Comparison of ENCODE assay signal across 18 cellular contexts in genomic region chr12:6750506-6750905, GRCh38. TPM values are rescaled to one million over a fixed set of nuclear protein-coding genes. Genes with fewer than 3 reads are reported as not detected.
DNase-seq lines count a peak whose midpoint lies in the region; ATAC-seq and TF ChIP-seq lines count a peak whose summit lies in the region.
"Had no signal": no experiment of that assay in that cellular context is flagged by ENCODE, and none has a peak within 500 bp of the region (broad histone marks: within the 10 kb centered on the region; RNA-seq: fewer than 3 reads in every experiment).

No MANE protein-coding gene starts in this region.

- DNase-seq in activated CD8-positive, alpha-beta T cell treated with anti-CD3 and anti-CD28 coated beads, Interleukin-2, amount 10 ng/mL, durations not matched to agents 7 days and 5 days: no peak
- no peak for DNase-seq in activated CD8-positive, alpha-beta T cell treated with anti-CD3 and anti-CD28 coated beads for 36 hours
- DNase-seq in Karpas-422 (no peak), SHP77 (lab: John Stamatoyannopoulos, UW) (no peak), testis (no peak), NCI-H510A (lab: John Stamatoyannopoulos, UW) (no peak)
- DNase-seq: COR-L47, DMS53, MV-4-11, NCI-H1436, NCI-H2081, NCI-H524, Peyer's patch had no signal

- no peaks in the 10 kb centered on the region for H3K9me3 Mint-ChIP-seq in activated CD8-positive, alpha-beta T cell treated with anti-CD3 and anti-CD28 coated beads, Interleukin-2, amount 10 ng/mL, durations not matched to agents 7 days and 5 days (ENCODE audit: insufficient read depth)
- H3K9me3 Mint-ChIP-seq in activated CD8-positive, alpha-beta T cell treated with anti-CD3 and anti-CD28 coated beads for 36 hours: no peaks in the 10 kb centered on the region
- H3K9me3 Mint-ChIP-seq in brain: peaks cover 0 to 4% (median 0%) of the 10 kb centered on the region in 5 experiments
- no peaks in the 10 kb centered on the region for H3K9me3 Mint-ChIP-seq in nephron

- H3K27me3 ChIP-seq in Karpas-422 (ENCODE audit: low read length) (no peaks in the 10 kb centered on the region), testis (no peaks in the 10 kb centered on the region)
- H3K27me3 ChIP-seq: BLaER1 treated with 17β-estradiol and CSF1 and Interleukin-3, amounts not matched to agents 10 nM and 100 nM; Peyer's patch had no signal

- H3K36me3 ChIP-seq in Karpas-422 (ENCODE audit: insufficient read depth, low read length) (peaks cover 18% of the 10 kb centered on the region), testis (ENCODE audit: low read depth, missing control alignments) (no peaks in the 10 kb centered on the region)

- POLR2A ChIA-PET in activated CD8-positive, alpha-beta T cell treated with anti-CD3 and anti-CD28 coated beads, Interleukin-2, amount 10 ng/mL, durations not matched to agents 7 days and 5 days (lab: Charles Lee): no interaction called here
- POLR2A ChIA-PET in activated CD8-positive, alpha-beta T cell treated with anti-CD3 and anti-CD28 coated beads for 36 hours (lab: Charles Lee): interaction anchor here (0.6 kb wide), 1 partner anchor 74 kb away, joined by 3 read pairs; no protein-coding TSS in a partner anchor

- H3K9me3 ChIP-seq in Karpas-422 (ENCODE audit: low read length) (no peaks in the 10 kb centered on the region), testis (no peaks in the 10 kb centered on the region)
- H3K9me3 ChIP-seq: BLaER1 treated with 17β-estradiol and CSF1 and Interleukin-3, amounts not matched to agents 10 nM and 100 nM; HAP-1; Peyer's patch had no signal

- H3K4me2 ChIP-seq in Karpas-422 (ENCODE audit: low read depth, low read length, poor library complexity, severe bottlenecking): no peak overlapping the region

- intact Hi-C loops in activated CD8-positive, alpha-beta T cell treated with anti-CD3 and anti-CD28 coated beads for 36 hours (cut with micrococcal nuclease): loop anchor here (5.0 kb wide), 1 partner anchor 77 kb away; the partner anchor contains the start of gene P3H3
- intact Hi-C loops in testis (cut with DNase I; ENCODE audit: low total_unique reads): no loop called here

- no peak overlapping the region for H3K4me3 Mint-ChIP-seq in activated CD8-positive, alpha-beta T cell treated with anti-CD3 and anti-CD28 coated beads, Interleukin-2, amount 10 ng/mL, durations not matched to agents 7 days and 5 days
- no peak overlapping the region for H3K4me3 Mint-ChIP-seq in activated CD8-positive, alpha-beta T cell treated with anti-CD3 and anti-CD28 coated beads for 36 hours
- H3K4me3 Mint-ChIP-seq in brain (peak overlapping the region in 4 of 5 experiments; percentile 62 to 98 (median 83)), nephron (peak overlapping the region; percentile 33 to 62 (median 35))

- peaks cover 8% of the 10 kb centered on the region for H4K20me1 ChIP-seq in Karpas-422 (ENCODE audit: insufficient read depth, low read depth, low read length)

- peaks cover 36% of the 10 kb centered on the region for H3K4me1 Mint-ChIP-seq in activated CD8-positive, alpha-beta T cell treated with anti-CD3 and anti-CD28 coated beads, Interleukin-2, amount 10 ng/mL, durations not matched to agents 7 days and 5 days (ENCODE audit: low read depth)
- H3K4me1 Mint-ChIP-seq in activated CD8-positive, alpha-beta T cell treated with anti-CD3 and anti-CD28 coated beads for 36 hours (ENCODE audit: low read depth): peaks cover 29% of the 10 kb centered on the region
- peaks cover 39% of the 10 kb centered on the region for H3K4me1 Mint-ChIP-seq in brain
- H3K4me1 Mint-ChIP-seq in nephron: peaks cover 26% of the 10 kb centered on the region

- no peak for TF ChIP-seq POLR2A in testis (IDR thresholded peaks at IDR 0.05)

- WGBS in testis, 2 donors: 86 to 88% methylated on average over 4 of the region's 4 CpGs

- peaks cover 47% of the 10 kb centered on the region for H3K36me3 Mint-ChIP-seq in activated CD8-positive, alpha-beta T cell treated with anti-CD3 and anti-CD28 coated beads, Interleukin-2, amount 10 ng/mL, durations not matched to agents 7 days and 5 days (ENCODE audit: low read depth)
- peaks cover 45% of the 10 kb centered on the region for H3K36me3 Mint-ChIP-seq in activated CD8-positive, alpha-beta T cell treated with anti-CD3 and anti-CD28 coated beads for 36 hours (ENCODE audit: low read depth)
- H3K36me3 Mint-ChIP-seq in brain: peaks cover 53% of the 10 kb centered on the region
- peaks cover 56% of the 10 kb centered on the region for H3K36me3 Mint-ChIP-seq in nephron (ENCODE audit: low read depth)

- no peak overlapping the region for H3K27ac ChIP-seq in Karpas-422 (ENCODE audit: low read length)
- H3K27ac ChIP-seq in testis: no peak overlapping the region
- H3K27ac ChIP-seq: BLaER1 treated with 17β-estradiol and CSF1 and Interleukin-3, amounts not matched to agents 10 nM and 100 nM; Peyer's patch had no signal

- H3K4me1 ChIP-seq in Karpas-422 (ENCODE audit: low read length): peaks cover 30% of the 10 kb centered on the region
- peaks cover 13% of the 10 kb centered on the region for H3K4me1 ChIP-seq in testis

- ATAC-seq in activated CD8-positive, alpha-beta T cell treated with anti-CD3 and anti-CD28 coated beads, Interleukin-2, amount 10 ng/mL, durations not matched to agents 7 days and 5 days: no peak
- ATAC-seq in activated CD8-positive, alpha-beta T cell treated with anti-CD3 and anti-CD28 coated beads for 36 hours: no peak

- no peaks in the 10 kb centered on the region for H3K9me2 ChIP-seq in Karpas-422 (replicated peaks; ENCODE audit: insufficient read depth, low read length)

- H2AFZ ChIP-seq in Karpas-422 (ENCODE audit: low read length): no peak overlapping the region

- peaks cover 17% of the 10 kb centered on the region for H3K79me2 ChIP-seq in Karpas-422 (ENCODE audit: low read length)

- no peak for TF ChIP-seq CTCF in activated CD8-positive, alpha-beta T cell treated with anti-CD3 and anti-CD28 coated beads for 36 hours (IDR thresholded peaks at IDR 0.05)
- no peak for TF ChIP-seq CTCF in brain (conservative IDR thresholded peaks at IDR 0.05)
- TF ChIP-seq CTCF in nephron (IDR thresholded peaks at IDR 0.05; ENCODE audit: unreplicated experiment in 3 of 3): no peak
- TF ChIP-seq CTCF in testis (IDR thresholded peaks at IDR 0.05): no peak

- peak overlapping the region; percentile 37 for H3K27ac Mint-ChIP-seq in activated CD8-positive, alpha-beta T cell treated with anti-CD3 and anti-CD28 coated beads, Interleukin-2, amount 10 ng/mL, durations not matched to agents 7 days and 5 days
- H3K27ac Mint-ChIP-seq in activated CD8-positive, alpha-beta T cell treated with anti-CD3 and anti-CD28 coated beads for 36 hours: no peak overlapping the region
- H3K27ac Mint-ChIP-seq in brain: peak overlapping the region in 2 of 5 experiments; percentile 55 to 100
- no peak overlapping the region for H3K27ac Mint-ChIP-seq in nephron

- no peak overlapping the region for H3K4me3 ChIP-seq in Karpas-422 (ENCODE audit: low read length)
- H3K4me3 ChIP-seq in testis: no peak overlapping the region
- H3K4me3 ChIP-seq: BLaER1 treated with 17β-estradiol and CSF1 and Interleukin-3, amounts not matched to agents 10 nM and 100 nM; HAP-1; Peyer's patch had no signal

- H3K9ac ChIP-seq in Karpas-422 (ENCODE audit: low read length): 0 out of 2 replicates have a peak overlapping the region, but pooled peaks have one; percentile 1

- no peaks in the 10 kb centered on the region for H3K27me3 Mint-ChIP-seq in activated CD8-positive, alpha-beta T cell treated with anti-CD3 and anti-CD28 coated beads, Interleukin-2, amount 10 ng/mL, durations not matched to agents 7 days and 5 days (ENCODE audit: low read depth)
- H3K27me3 Mint-ChIP-seq in activated CD8-positive, alpha-beta T cell treated with anti-CD3 and anti-CD28 coated beads for 36 hours: no peaks in the 10 kb centered on the region
- H3K27me3 Mint-ChIP-seq in brain: peaks cover 8% of the 10 kb centered on the region
- no peaks in the 10 kb centered on the region for H3K27me3 Mint-ChIP-seq in nephron (ENCODE audit: low read depth)

- CTCF ChIA-PET in activated CD8-positive, alpha-beta T cell treated with anti-CD3 and anti-CD28 coated beads, Interleukin-2, amount 10 ng/mL, durations not matched to agents 7 days and 5 days (lab: Charles Lee): interaction anchor here (0.7 to 0.8 kb wide), 2 partner anchors 28 to 86 kb away, joined by 3 read pairs; no protein-coding TSS in a partner anchor
- CTCF ChIA-PET in activated CD8-positive, alpha-beta T cell treated with anti-CD3 and anti-CD28 coated beads for 36 hours (lab: Charles Lee): interaction anchor here (5.5 to 16.4 kb wide), 2 partner anchors 30 to 78 kb away, joined by 117 to 341 read pairs; partner anchors contain the start of genes GPR162 and P3H3

RNA-seq across cellular contexts. Expression of gene MLF2, which starts 2.4 kb away (rescaled TPM):
- total RNA-seq in activated CD8-positive, alpha-beta T cell treated with anti-CD3 and anti-CD28 coated beads, Interleukin-2, amount 10 ng/mL, durations not matched to agents 7 days and 5 days: 100 to 1,000 TPM; 109 to 113 TPM
- total RNA-seq in activated CD8-positive, alpha-beta T cell treated with anti-CD3 and anti-CD28 coated beads for 36 hours: 100 to 1,000 TPM; 149 to 151 TPM
- 183 and 263 TPM in 2 replicates for total RNA-seq in Karpas-422 (2014; rRNA removed; shearing (Covaris generic); ENCODE audit: low replicate concordance)
- polyA plus RNA-seq in brain (ENCODE audit: insufficient read depth, low read depth, low replicate concordance) (293 TPM), testis (ENCODE audit: insufficient read depth, low read depth, low replicate concordance) (177 TPM)
- total RNA-seq in testis: 100 to 1,000 TPM; 211 to 242 TPM

RNA-seq across cellular contexts. Expression of gene PTMS, which starts 15.7 kb away (rescaled TPM):
- total RNA-seq in activated CD8-positive, alpha-beta T cell treated with anti-CD3 and anti-CD28 coated beads, Interleukin-2, amount 10 ng/mL, durations not matched to agents 7 days and 5 days: 10 to 100 TPM; 42.9 to 47.4 TPM
- 10 to 100 TPM; 78.6 TPM for total RNA-seq in activated CD8-positive, alpha-beta T cell treated with anti-CD3 and anti-CD28 coated beads for 36 hours
- 5.0 and 7.3 TPM in 2 replicates for total RNA-seq in Karpas-422 (2014; rRNA removed; shearing (Covaris generic); ENCODE audit: low replicate concordance)
- polyA plus RNA-seq in brain (ENCODE audit: insufficient read depth, low read depth, low replicate concordance) (1,278 TPM), testis (ENCODE audit: insufficient read depth, low read depth, low replicate concordance) (185 TPM)
- 10 to 100 TPM; 53.4 to 64.3 TPM for total RNA-seq in testis

RNA-seq across cellular contexts. Expression of gene LAG3, which starts 21.8 kb away (rescaled TPM):
- 10 to 100 TPM; 43.0 to 45.2 TPM for total RNA-seq in activated CD8-positive, alpha-beta T cell treated with anti-CD3 and anti-CD28 coated beads, Interleukin-2, amount 10 ng/mL, durations not matched to agents 7 days and 5 days
- 100 to 1,000 TPM; 264 to 268 TPM for total RNA-seq in activated CD8-positive, alpha-beta T cell treated with anti-CD3 and anti-CD28 coated beads for 36 hours
- total RNA-seq in Karpas-422 (2014; rRNA removed; shearing (Covaris generic); ENCODE audit: low replicate concordance): 0.22 and 0.32 TPM in 2 replicates
- 0.81 TPM for polyA plus RNA-seq in brain (ENCODE audit: insufficient read depth, low read depth, low replicate concordance)
- total RNA-seq in testis: 1 to 10 TPM; 4.1 to 7.1 TPM
- polyA plus RNA-seq in testis (ENCODE audit: insufficient read depth, low read depth, low replicate concordance): 6.3 TPM
- total RNA-seq: A172 had no signal

RNA-seq across cellular contexts. Expression of gene COPS7A, which starts 26.7 kb away (rescaled TPM):
- total RNA-seq in activated CD8-positive, alpha-beta T cell treated with anti-CD3 and anti-CD28 coated beads, Interleukin-2, amount 10 ng/mL, durations not matched to agents 7 days and 5 days: 10 to 100 TPM; 26.9 to 29.7 TPM
- 10 to 100 TPM; 35.9 to 38.8 TPM for total RNA-seq in activated CD8-positive, alpha-beta T cell treated with anti-CD3 and anti-CD28 coated beads for 36 hours
- total RNA-seq in Karpas-422 (2014; rRNA removed; shearing (Covaris generic); ENCODE audit: low replicate concordance): 39.2 and 42.9 TPM in 2 replicates
- polyA plus RNA-seq in brain (ENCODE audit: insufficient read depth, low read depth, low replicate concordance) (77.8 TPM), testis (ENCODE audit: insufficient read depth, low read depth, low replicate concordance) (69.4 TPM)
- 10 to 100 TPM; 68.3 to 82.4 TPM for total RNA-seq in testis

RNA-seq across cellular contexts. Expression of gene CD4, which starts 38.8 kb away (rescaled TPM):
- 1 to 10 TPM in 1 of 2 experiments, under 1 TPM in 1; 0.90 to 1.6 TPM for total RNA-seq in activated CD8-positive, alpha-beta T cell treated with anti-CD3 and anti-CD28 coated beads, Interleukin-2, amount 10 ng/mL, durations not matched to agents 7 days and 5 days
- 10 to 100 TPM; 11.1 to 14.1 TPM for total RNA-seq in activated CD8-positive, alpha-beta T cell treated with anti-CD3 and anti-CD28 coated beads for 36 hours
- total RNA-seq in Karpas-422 (2014; rRNA removed; shearing (Covaris generic); ENCODE audit: low replicate concordance): not detected in 2 replicates
- polyA plus RNA-seq in brain (ENCODE audit: insufficient read depth, low read depth, low replicate concordance) (13.7 TPM), testis (ENCODE audit: insufficient read depth, low read depth, low replicate concordance) (22.2 TPM)
- total RNA-seq in testis: 1 to 10 TPM; 2.0 to 4.5 TPM
- total RNA-seq: A172 had no signal

Comparison
In these comparisons a context has a peak if more than half of its experiments do, and no peak if none do; other contexts are left out.
1. RNA of gene LAG3, which starts 21.8 kb away (total RNA-seq): 264 to 268 TPM in activated CD8-positive, alpha-beta T cell treated with anti-CD3 and anti-CD28 coated beads for 36 hours; 43.0 to 45.2 TPM in activated CD8-positive, alpha-beta T cell treated with anti-CD3 and anti-CD28 coated beads, Interleukin-2, amount 10 ng/mL, durations not matched to agents 7 days and 5 days, 4.1 to 7.1 TPM in testis and 0.22 to 0.32 TPM in Karpas-422; every median in the first group is over 4 times any median in the second.
2. H3K4me3 Mint-ChIP-seq: peak in brain (4 of 5) and nephron (3 of 3); none in activated CD8-positive, alpha-beta T cell treated with anti-CD3 and anti-CD28 coated beads, Interleukin-2, amount 10 ng/mL, durations not matched to agents 7 days and 5 days (single experiment) and activated CD8-positive, alpha-beta T cell treated with anti-CD3 and anti-CD28 coated beads for 36 hours (single experiment).